Comparison of ENCODE assay signal across 1 cellular context in genomic region chr16:84699147-84699711, GRCh38.
TF ChIP-seq lines count a peak whose summit lies in the region.

No MANE protein-coding gene starts in this region.

TF ChIP-seq in GM23338, 12 proteins besides CTCF, POLR2A, EP300 and RAD21 (continued from another document):
- TF ChIP-seq ZNF462 (CRISPR knock-in tag; IDR thresholded peaks at IDR 0.05): no peak
- TF ChIP-seq CREB1 (CRISPR knock-in tag; IDR thresholded peaks at IDR 0.05; ENCODE audit: low read depth): no peak
- TF ChIP-seq STAT1 (IDR thresholded peaks at IDR 0.05; ENCODE audit: unreplicated experiment): no peak
- no peak for TF ChIP-seq ZNF331 (CRISPR knock-in tag; IDR thresholded peaks at IDR 0.05; ENCODE audit: low read depth)
- no peak for TF ChIP-seq NANOG (IDR thresholded peaks at IDR 0.05; ENCODE audit: borderline replicate concordance)
- no peak for TF ChIP-seq EZH2 (IDR thresholded peaks at IDR 0.05; ENCODE audit: low read depth, unreplicated experiment)
